9 cellular contexts compared by ENCODE assay signal in genomic region chr2:213148572-213149331, GRCh38. TPM values are rescaled to one million over a fixed set of nuclear protein-coding genes. Genes with fewer than 3 reads are reported as not detected.
DNase-seq lines count a peak whose midpoint lies in the region; ATAC-seq and TF ChIP-seq lines count a peak whose summit lies in the region.
"Had no signal": no experiment of that assay in that cellular context is flagged by ENCODE, and none has a peak within 500 bp of the region (broad histone marks: within the 10 kb centered on the region; RNA-seq: fewer than 3 reads in every experiment).

No MANE protein-coding gene starts in this region.

- CTCF ChIA-PET in CD4-positive, alpha-beta T cell (lab: Charles Lee): interaction anchor here (0.9 kb wide), 2 partner anchors 29 to 79 kb away, joined by 3 read pairs; no protein-coding TSS in a partner anchor

- H3K27me3 ChIP-seq in CD4-positive, alpha-beta T cell (ENCODE audit: control insufficient read depth, insufficient read depth, low read length): peaks cover 12% of the 10 kb centered on the region
- no peaks in the 10 kb centered on the region for H3K27me3 ChIP-seq in breast epithelium
- H3K27me3 ChIP-seq in adrenal gland: no peaks in the 10 kb centered on the region

- H3K36me3 Mint-ChIP-seq in CD4-positive, alpha-beta T cell (ENCODE audit: low read depth): peaks cover 11% of the 10 kb centered on the region
- H3K36me3 Mint-ChIP-seq in natural killer cell: no peaks in the 10 kb centered on the region

- TF ChIP-seq POLR2A in breast epithelium (IDR thresholded peaks at IDR 0.05) (no peak), adrenal gland (IDR thresholded peaks at IDR 0.05) (no peak)

- ATAC-seq in CD4-positive, alpha-beta T cell (ENCODE audit: poor library complexity): no peak
- ATAC-seq in HG03196 (IDR thresholded peaks at IDR 0.05; ENCODE audit: unreplicated experiment): peak; percentile 18
- no peak for ATAC-seq in natural killer cell

- no peaks in the 10 kb centered on the region for H3K9me3 Mint-ChIP-seq in CD4-positive, alpha-beta T cell
- no peaks in the 10 kb centered on the region for H3K9me3 Mint-ChIP-seq in natural killer cell

- peak overlapping the region; percentile 98 for H3K4me3 Mint-ChIP-seq in CD4-positive, alpha-beta T cell
- peak overlapping the region; percentile 98 for H3K4me3 Mint-ChIP-seq in natural killer cell

- H3K36me3 ChIP-seq in breast epithelium (no peaks in the 10 kb centered on the region), adrenal gland (replicated peaks in 1 of 2) (no peaks in the 10 kb centered on the region)

- DNase-seq in CD4-positive, alpha-beta T cell: no peak
- DNase-seq in breast epithelium (ENCODE audit: low spot score in 2 of 2) (no peak), natural killer cell (no peak), adrenal gland (no peak), GOT3 (lab: John Stamatoyannopoulos, UW) (no peak), COR-L47 (lab: John Stamatoyannopoulos, UW) (no peak), NCI-H2171 treated with DMSO at 0.1 percent for 48 hours (lab: John Stamatoyannopoulos, UW) (no peak)
- DNase-seq: NCI-H446 treated with DMSO at 0.1 percent for 48 hours had no signal

- no peak overlapping the region for H3K27ac ChIP-seq in CD4-positive, alpha-beta T cell (ENCODE audit: low read depth, low read length)
- peak overlapping the region; percentile 10 to 85 for H3K27ac ChIP-seq in breast epithelium
- H3K27ac ChIP-seq in adrenal gland: no peak overlapping the region

- H3K4me3 ChIP-seq in breast epithelium (peak overlapping the region; percentile 81 to 94 (median 85)), adrenal gland (peak overlapping the region in 2 of 4 donors; percentile 39 to 92)

- H3K9me3 ChIP-seq in CD4-positive, alpha-beta T cell (ENCODE audit: control insufficient read depth, low read length): no peaks in the 10 kb centered on the region
- H3K9me3 ChIP-seq in breast epithelium (no peaks in the 10 kb centered on the region), adrenal gland (replicated peaks in 1 of 3) (no peaks in the 10 kb centered on the region)

- peaks cover 54% of the 10 kb centered on the region for H3K4me1 Mint-ChIP-seq in CD4-positive, alpha-beta T cell (ENCODE audit: low read depth)
- H3K4me1 Mint-ChIP-seq in natural killer cell: peaks cover 70 to 80% of the 10 kb centered on the region in 2 donors

- POLR2A ChIA-PET in CD4-positive, alpha-beta T cell (lab: Charles Lee): interaction anchor here (0.6 to 1.4 kb wide), 8 partner anchors 33 to 272 kb away, joined by 3 to 11 read pairs (median 4); partner anchors contain the start of gene SPAG16

- H3K27me3 Mint-ChIP-seq in CD4-positive, alpha-beta T cell: peaks cover 32% of the 10 kb centered on the region
- H3K27me3 Mint-ChIP-seq in natural killer cell (ENCODE audit: low read depth in 2 of 2): no peaks in the 10 kb centered on the region

- no peak for TF ChIP-seq CTCF in CD4-positive, alpha-beta T cell (IDR thresholded peaks at IDR 0.05)
- TF ChIP-seq CTCF in breast epithelium (IDR thresholded peaks at IDR 0.05) (no peak), natural killer cell (IDR thresholded peaks at IDR 0.05) (no peak), adrenal gland (IDR thresholded peaks at IDR 0.05) (no peak)

- intact Hi-C loops in CD4-positive, alpha-beta T cell (cut with DNase I, micrococcal nuclease): no loop called here
- intact Hi-C loops in breast epithelium (cut with DNase I; ENCODE audit: low total_unique reads): no loop called here
- intact Hi-C loops in natural killer cell (cut with micrococcal nuclease): loop anchor here (2.0 to 5.0 kb wide), 2 partner anchors 30 to 131 kb away; no protein-coding TSS in a partner anchor
- intact Hi-C loops in adrenal gland (cut with DNase I): no loop called here

- H3K27ac Mint-ChIP-seq in CD4-positive, alpha-beta T cell: peak overlapping the region; percentile 93
- H3K27ac Mint-ChIP-seq in natural killer cell: peak overlapping the region; percentile 91 to 93

- 37 to 54% (median 53%) methylated on average over 2 of the region's 2 CpGs for WGBS in adrenal gland, 4 donors

- H3K4me1 ChIP-seq in breast epithelium: peaks cover 0 to 12% of the 10 kb centered on the region in 2 donors
- H3K4me1 ChIP-seq in adrenal gland (replicated peaks in 1 of 2): peaks cover 6 to 20% of the 10 kb centered on the region in 2 donors

RNA-seq across cellular contexts. Expression of gene IKZF2, which starts 2.7 kb away (rescaled TPM):
- total RNA-seq in CD4-positive, alpha-beta T cell: 1 to 10 TPM; 8.7 to 8.9 TPM
- 10 to 100 TPM in 2 of 3 donors, 1 to 10 TPM in 1; 8.0 to 34.4 (median 22.0) TPM for total RNA-seq in breast epithelium
- 100 to 1,000 TPM in 2 of 3 donors, 10 to 100 TPM in 1; 74.4 to 162 (median 133) TPM for total RNA-seq in natural killer cell
- total RNA-seq in adrenal gland: 10 to 100 TPM in 3 of 8 donors, 1 to 10 TPM in 5; 1.4 to 18.9 (median 9.3) TPM
- 1 to 10 TPM in 1 of 3 donors, under 1 TPM in 2; 0.44 to 4.9 (median 0.97) TPM for polyA plus RNA-seq in adrenal gland

Comparison
In these comparisons a context has a peak if more than half of its experiments do, and no peak if none do; other contexts are left out.
1. H3K27ac ChIP-seq: peak in breast epithelium (2 of 2); none in CD4-positive, alpha-beta T cell (single experiment) and adrenal gland (0 of 5).